In genomic region chrX:46898207-46898606, GRCh38 we compare ENCODE assay signal across 33 cellular contexts.
"Had no signal": no experiment of that assay in that cellular context is flagged by ENCODE, and none has a peak within 500 bp of the region (broad histone marks: within the 10 kb centered on the region; RNA-seq: fewer than 3 reads in every experiment).

No MANE protein-coding gene starts in this region.

- H3K9me3 ChIP-seq: adrenal gland, ascending aorta, body of pancreas, breast epithelium had no signal

- ATAC-seq: activated naive CD4-positive, alpha-beta T cell treated with anti-CD3 and anti-CD28 coated beads, Interleukin-2, amount 50 U/mL, for 72 hours; activated naive CD8-positive, alpha-beta T cell treated with anti-CD3 and anti-CD28 coated beads, Interleukin-2, amount 50 U/mL, for 24 hours; activated T-cell treated with anti-CD3 and anti-CD28 coated beads, Interleukin-2, amount 50 U/mL, for 4 hours; activated T-cell treated with anti-CD3 and anti-CD28 coated beads, Interleukin-2, amount 50 U/mL, for 72 hours; activated T-helper 17 cell treated with anti-CD3 and anti-CD28 coated beads, Interleukin-2, amount 50 U/mL, for 72 hours; body of pancreas had no signal

- H3K27me3 ChIP-seq: ascending aorta, body of pancreas, brain microvascular endothelial cell, cardiac muscle cell had no signal

- H3K4me3 ChIP-seq: adrenal gland, ascending aorta, body of pancreas, breast epithelium, cardiac muscle cell had no signal

- H3K4me1 ChIP-seq: adrenal gland, ascending aorta, body of pancreas, breast epithelium had no signal

- DNase-seq: activated effector memory CD4-positive, alpha-beta T cell treated with anti-CD3 and anti-CD28 coated beads, Interleukin-2, amount 50 U/mL, for 16 hours; activated effector memory CD4-positive, alpha-beta T cell treated with Interleukin-2 at 50 U/mL for 16 hours; activated gamma-delta T cell; activated gamma-delta T cell treated with Interleukin-2 at 50 U/mL for 16 hours; activated naive CD4-positive, alpha-beta T cell; activated naive CD4-positive, alpha-beta T cell treated with anti-CD3 and anti-CD28 coated beads for 36 hours; activated naive CD4-positive, alpha-beta T cell treated with anti-CD3 and anti-CD28 coated beads, Interleukin-2, amount 10 ng/mL, durations not matched to agents 7 days and 5 days; activated naive CD4-positive, alpha-beta T cell treated with anti-CD3 and anti-CD28 coated beads, Interleukin-2, amount 50 U/mL, for 16 hours; activated naive CD4-positive, alpha-beta T cell treated with Interleukin-2 at 50 U/mL for 16 hours; activated naive CD8-positive, alpha-beta T cell treated with anti-CD3 and anti-CD28 coated beads for 36 hours; activated naive CD8-positive, alpha-beta T cell treated with anti-CD3 and anti-CD28 coated beads, Interleukin-2, amount 10 ng/mL, durations not matched to agents 7 days and 5 days; activated naive CD8-positive, alpha-beta T cell treated with anti-CD3 and anti-CD28 coated beads, Interleukin-2, amount 50 U/mL, for 24 hours; activated T-cell treated with anti-CD3 and anti-CD28 coated beads, Interleukin-2, amount 50 U/mL, for 1 hour; activated T-cell treated with anti-CD3 and anti-CD28 coated beads, Interleukin-2, amount 50 U/mL, for 24 hours; activated T-cell treated with anti-CD3 and anti-CD28 coated beads, Interleukin-2, amount 50 U/mL, for 4 hours; activated T-cell treated with anti-CD3 and anti-CD28 coated beads, Interleukin-2, amount 50 U/mL, for 48 hours; activated T-cell treated with anti-CD3 and anti-CD28 coated beads, Interleukin-2, amount 50 U/mL, for 72 hours; adrenal gland; amniotic stem cell; amygdala; anterior cingulate cortex; aorta; body of pancreas; brain microvascular endothelial cell; caudate nucleus; central memory CD4-positive, alpha-beta T cell; cerebellar nuclear complex had no signal

- FAIRE-seq: bronchial epithelial cell had no signal

- H3K27ac ChIP-seq: adrenal gland, ascending aorta, body of pancreas, brain microvascular endothelial cell, breast epithelium, cardiac muscle cell had no signal

- H3K36me3 ChIP-seq: adrenal gland, ascending aorta, brain microvascular endothelial cell, breast epithelium, cardiac muscle cell had no signal
